ENCODE assay signal across 10 cellular contexts in genomic region chr7:64686493-64687184, GRCh38. TPM values are rescaled to one million over a fixed set of nuclear protein-coding genes. Genes with fewer than 3 reads are reported as not detected.
A peak's percentile ranks its signal among the peaks of the same experiment; 100 is the strongest.
DNase-seq lines count a peak whose midpoint lies in the region; ATAC-seq and TF ChIP-seq lines count a peak whose summit lies in the region.
"Had no signal": no experiment of that assay in that cellular context is flagged by ENCODE, and none has a peak within 500 bp of the region (broad histone marks: within the 10 kb centered on the region; RNA-seq: fewer than 3 reads in every experiment).

No MANE protein-coding gene starts in this region.

- H3K36me3 ChIP-seq in heart left ventricle: peaks cover 0 to 57% (median 51%) of the 10 kb centered on the region in 9 donors

- peak overlapping the region; percentile 19 to 56 for H3K4me3 Mint-ChIP-seq in effector memory CD8-positive, alpha-beta T cell
- no peak overlapping the region for H3K4me3 Mint-ChIP-seq in osteocyte (ENCODE audit: unreplicated experiment)

- no peak for TF ChIP-seq CTCF in heart left ventricle (IDR thresholded peaks at IDR 0.05)
- TF ChIP-seq CTCF in osteocyte (IDR thresholded peaks at IDR 0.05): no peak

- H3K27ac ChIP-seq in heart left ventricle: no peak overlapping the region

- no peaks in the 10 kb centered on the region for H3K27me3 Mint-ChIP-seq in effector memory CD8-positive, alpha-beta T cell
- no peaks in the 10 kb centered on the region for H3K27me3 Mint-ChIP-seq in osteocyte (ENCODE audit: unreplicated experiment)

- peaks cover 43% of the 10 kb centered on the region for H3K36me3 Mint-ChIP-seq in effector memory CD8-positive, alpha-beta T cell (ENCODE audit: insufficient read depth)
- peaks cover 11% of the 10 kb centered on the region for H3K36me3 Mint-ChIP-seq in osteocyte (ENCODE audit: unreplicated experiment)

- no peak for ATAC-seq in Right ventricle myocardium inferior
- ATAC-seq in heart left ventricle: no peak
- ATAC-seq in effector memory CD8-positive, alpha-beta T cell (replicated peaks): peak; percentile 17
- no peak for ATAC-seq in left cardiac atrium

- DNase-seq in Right ventricle myocardium inferior (ENCODE audit: missing footprints) (peak; percentile 15), heart left ventricle (no peak), NOMO-1 treated with DMSO at 0.1 percent for 48 hours (lab: John Stamatoyannopoulos, UW; ENCODE audit: unreplicated experiment) (peak; percentile 69), ureter (ENCODE audit: low spot score) (peak; percentile 78), left cardiac atrium (no peak), osteocyte (ENCODE audit: extremely low spot score, unreplicated experiment) (no peak), COLO668 (lab: John Stamatoyannopoulos, UW; ENCODE audit: unreplicated experiment) (no peak)
- no peak for DNase-seq in effector memory CD8-positive, alpha-beta T cell
- DNase-seq: nucleus accumbens, stomach had no signal

- no peaks in the 10 kb centered on the region for H3K9me3 ChIP-seq in heart left ventricle

- TF ChIP-seq POLR2A in heart left ventricle (IDR thresholded peaks at IDR 0.05): no peak

- 93 to 96% (median 95%) methylated on average over 10 of the region's 10 CpGs for WGBS in heart left ventricle, 4 donors

- H3K4me1 ChIP-seq in heart left ventricle: no peaks in the 10 kb centered on the region

- H3K9me3 Mint-ChIP-seq in effector memory CD8-positive, alpha-beta T cell: no peaks in the 10 kb centered on the region
- H3K9me3 Mint-ChIP-seq in osteocyte (ENCODE audit: unreplicated experiment): peaks cover 27% of the 10 kb centered on the region

- no peaks in the 10 kb centered on the region for H3K27me3 ChIP-seq in heart left ventricle
- H3K27me3 ChIP-seq: stomach had no signal

- H3K27ac Mint-ChIP-seq in effector memory CD8-positive, alpha-beta T cell: peak overlapping the region; percentile 84 to 86
- H3K27ac Mint-ChIP-seq in osteocyte (ENCODE audit: unreplicated experiment): no peak overlapping the region

- intact Hi-C loops in Right ventricle myocardium inferior (cut with DNase I): no loop called here
- intact Hi-C loops in heart left ventricle (cut with DNase I): no loop called here
- intact Hi-C loops in left cardiac atrium (cut with DNase I): no loop called here

- H3K4me1 Mint-ChIP-seq in effector memory CD8-positive, alpha-beta T cell (ENCODE audit: low read depth in 2 of 2): peaks cover 20 to 46% of the 10 kb centered on the region in 2 donors
- no peaks in the 10 kb centered on the region for H3K4me1 Mint-ChIP-seq in osteocyte (ENCODE audit: unreplicated experiment)

- H3K4me3 ChIP-seq in heart left ventricle: no peak overlapping the region
- H3K4me3 ChIP-seq: stomach had no signal

RNA-seq across cellular contexts. Expression of gene ZNF107, which starts 20.7 kb away (rescaled TPM):
- total RNA-seq in Right ventricle myocardium inferior (1.7 TPM), heart left ventricle (1 to 10 TPM; 1.2 to 4.0 (median 1.8) TPM), ureter (13.8 TPM), left cardiac atrium (1 to 10 TPM; 1.6 to 2.4 TPM), osteocyte (2.4 and 2.6 TPM in 2 replicates)
- 1 to 10 TPM in 1 of 2 donors, under 1 TPM in 1; 0.91 to 1.4 TPM for polyA plus RNA-seq in heart left ventricle

Comparison
In these comparisons a context has a peak if more than half of its experiments do, and no peak if none do; other contexts are left out.
1. DNase-seq: peak in Right ventricle myocardium inferior (single experiment), NOMO-1 treated with DMSO at 0.1 percent for 48 hours (single experiment) and ureter (single experiment); none in heart left ventricle (0 of 5), effector memory CD8-positive, alpha-beta T cell (0 of 3), left cardiac atrium (single experiment), osteocyte (single experiment) and COLO668 (single experiment).